Comparison of ENCODE assay signal across 9 cellular contexts in genomic region chr10:35208536-35208935, GRCh38.
A peak's percentile ranks its signal among the peaks of the same experiment; 100 is the strongest.
DNase-seq lines count a peak whose midpoint lies in the region; ATAC-seq, FAIRE-seq and TF ChIP-seq lines count a peak whose summit lies in the region.
"Had no signal": no experiment of that assay in that cellular context is flagged by ENCODE, and none has a peak within 500 bp of the region (broad histone marks: within the 10 kb centered on the region; RNA-seq: fewer than 3 reads in every experiment).

No MANE protein-coding gene starts in this region.

- H3K4me3 ChIP-seq in tibial artery (no peak overlapping the region), SJCRH30 (no peak overlapping the region)

- H3K9me3 ChIP-seq in tibial artery (no peaks in the 10 kb centered on the region), SJCRH30 (replicated peaks) (no peaks in the 10 kb centered on the region)

- DNase-seq in HTR-8/SVneo (ENCODE audit: insufficient read length, low spot score) (no peak), UCSD-AML1 (lab: John Stamatoyannopoulos, UW; ENCODE audit: unreplicated experiment) (no peak), tibial artery (no peak), SJCRH30 (no peak), NCI-H1048 (lab: John Stamatoyannopoulos, UW) (no peak)
- DNase-seq: amniotic stem cell had no signal

- intact Hi-C loops in tibial artery (cut with DNase I; ENCODE audit: low total_unique reads) = no loop called here

- H3K27me3 ChIP-seq in layer of hippocampus (ENCODE audit: control insufficient read depth, insufficient read depth, low read length) = no peaks in the 10 kb centered on the region
- H3K27me3 ChIP-seq in tibial artery = no peaks in the 10 kb centered on the region
- no peaks in the 10 kb centered on the region for H3K27me3 ChIP-seq in SJCRH30

- no peak for TF ChIP-seq CTCF in tibial artery (IDR thresholded peaks at IDR 0.05)

- H3K27ac ChIP-seq in layer of hippocampus (ENCODE audit: low read depth, low read length) (peak overlapping the region; percentile 19), tibial artery (no peak overlapping the region), SJCRH30 (no peak overlapping the region)

- H3K36me3 ChIP-seq in tibial artery (peaks cover 0 to 30% (median 8%) of the 10 kb centered on the region in 3 donors), SJCRH30 (no peaks in the 10 kb centered on the region; the same call in 1 of the 2 replicates)

- FAIRE-seq in HTR-8/SVneo (lab: Jason Lieb, UNC) = peak; percentile 78

- ATAC-seq in GM18511 (IDR thresholded peaks at IDR 0.05; ENCODE audit: unreplicated experiment) (peak; percentile 92), GM21526 (IDR thresholded peaks at IDR 0.05; ENCODE audit: low FRiP score, unreplicated experiment) (peak; percentile 70)

- H3K4me1 ChIP-seq in tibial artery (no peaks in the 10 kb centered on the region), SJCRH30 (peaks cover 8% of the 10 kb centered on the region)
